Comparison of ENCODE assay signal across 1 cellular context in genomic region chr19:3535235-3535921, GRCh38.
TF ChIP-seq lines count a peak whose summit lies in the region.

No MANE protein-coding gene starts in this region.

TF ChIP-seq in K562, 482 proteins besides CTCF, POLR2A, EP300 and RAD21:
- TF ChIP-seq CSDE1 (IDR thresholded peaks at IDR 0.05) (no peak), RBM39 (optimal IDR thresholded peaks at IDR 0.05; ENCODE audit: low read depth, low read length) (no peak), ZNF699 (CRISPR knock-in tag; IDR thresholded peaks at IDR 0.05; ENCODE audit: insufficient replicate concordance) (no peak), POLR2G (IDR thresholded peaks at IDR 0.05; ENCODE audit: low read depth, low read length) (peak; percentile 69), NCOA4 (IDR thresholded peaks at IDR 0.05; ENCODE audit: partially characterized antibody) (no peak), CREB3 (tag; conservative IDR thresholded peaks at IDR 0.05; ENCODE audit: low read depth) (no peak), ZZZ3 (IDR thresholded peaks at IDR 0.05) (no peak), MYNN (IDR thresholded peaks at IDR 0.05) (0 out of 2 replicates have a peak, but pooled peaks have one; percentile 27), MYNN (CRISPR knock-in tag; IDR thresholded peaks at IDR 0.05) (no peak), ILK (tag; IDR thresholded peaks at IDR 0.05; ENCODE audit: borderline replicate concordance, low read depth) (no peak), NR1H2 (CRISPR knock-in tag; IDR thresholded peaks at IDR 0.05) (no peak)
- TF ChIP-seq, protein P1, sequence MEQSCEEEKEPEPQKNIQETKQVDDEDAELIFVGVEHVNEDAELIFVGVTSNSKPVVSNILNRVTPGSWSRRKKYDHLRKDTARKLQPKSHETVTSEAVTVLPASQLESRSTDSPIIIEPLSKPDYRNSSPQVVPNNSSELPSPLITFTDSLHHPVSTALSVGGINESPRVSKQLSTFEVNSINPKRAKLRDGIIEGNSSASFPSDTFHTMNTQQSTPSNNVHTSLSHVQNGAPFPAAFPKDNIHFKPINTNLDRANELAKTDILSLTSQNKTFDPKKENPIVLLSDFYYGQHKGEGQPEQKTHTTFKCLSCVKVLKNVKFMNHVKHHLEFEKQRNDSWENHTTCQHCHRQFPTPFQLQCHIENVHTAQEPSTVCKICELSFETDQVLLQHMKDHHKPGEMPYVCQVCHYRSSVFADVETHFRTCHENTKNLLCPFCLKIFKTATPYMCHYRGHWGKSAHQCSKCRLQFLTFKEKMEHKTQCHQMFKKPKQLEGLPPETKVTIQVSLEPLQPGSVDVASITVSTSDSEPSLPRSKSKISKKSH (CRISPR knock-in tag; IDR thresholded peaks at IDR 0.05), result no peak
